ENCODE assay signal across 17 cellular contexts in the genomic region with DNA sequence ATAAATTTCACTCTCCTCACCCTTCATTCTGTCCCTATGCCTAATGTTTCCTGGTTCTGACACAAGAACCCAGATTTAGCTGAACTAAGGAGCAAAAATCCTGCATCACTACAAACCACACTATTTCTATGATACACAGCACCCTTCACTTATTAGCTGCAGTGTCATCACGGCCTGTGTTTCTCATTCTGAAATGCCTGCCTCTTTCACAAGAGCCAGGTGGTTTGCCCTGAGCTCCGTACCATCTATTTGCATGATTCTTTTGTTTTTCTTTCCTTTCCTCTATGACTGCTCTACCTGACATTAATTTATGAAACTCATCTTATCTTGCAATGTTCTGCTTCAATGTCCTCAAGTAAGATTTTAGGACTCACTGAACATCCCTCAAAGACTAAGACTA.
DNase-seq lines count a peak whose midpoint lies in the region; ATAC-seq and TF ChIP-seq lines count a peak whose summit lies in the region.
"Had no signal": no experiment of that assay in that cellular context is flagged by ENCODE, and none has a peak within 500 bp of the region (broad histone marks: within the 10 kb centered on the region; RNA-seq: fewer than 3 reads in every experiment).

No MANE protein-coding gene starts in this region.

- H3K4me3 Mint-ChIP-seq in neural progenitor cell, result no peak overlapping the region
- H3K4me3 Mint-ChIP-seq: CD8-positive, alpha-beta memory T cell; HFFc6 had no signal

- H2AFZ ChIP-seq in OCI-LY1 (ENCODE audit: low read length) (no peak overlapping the region), neural progenitor cell (replicated peaks) (peak overlapping the region; percentile 43)

- H3K4me2 ChIP-seq in OCI-LY1 (ENCODE audit: low read length) (peak overlapping the region; percentile 57), neural progenitor cell (no peak overlapping the region)
- H3K4me2 ChIP-seq: A549, BLaER1 had no signal

- H3K9me2 ChIP-seq in OCI-LY1 (ENCODE audit: low read depth, low read length), result no peaks in the 10 kb centered on the region

- H3K27me3 ChIP-seq in OCI-LY1 (ENCODE audit: insufficient read depth, low read length), result no peaks in the 10 kb centered on the region
- no peaks in the 10 kb centered on the region for H3K27me3 ChIP-seq in neural progenitor cell
- no peaks in the 10 kb centered on the region for H3K27me3 ChIP-seq in A673 (replicated peaks; ENCODE audit: insufficient read depth, low read depth, low read length, poor library complexity)
- H3K27me3 ChIP-seq: BLaER1 had no signal

- peak overlapping the region; percentile 29 for H3K4me3 ChIP-seq in OCI-LY1 (ENCODE audit: low read depth, low read length, poor library complexity, severe bottlenecking)
- no peak overlapping the region for H3K4me3 ChIP-seq in neural progenitor cell
- no peak overlapping the region for H3K4me3 ChIP-seq in A673 (ENCODE audit: low read depth, low read length, poor library complexity, severe bottlenecking)
- H3K4me3 ChIP-seq: A549, BLaER1 had no signal

- no TSS peak for BruUV-seq in A673 (replicated peaks; lab: Mats Ljungman, UMichigan)

- TF ChIP-seq CTCF in OCI-LY1 (IDR thresholded peaks at IDR 0.05; ENCODE audit: low read length) (no peak), neural progenitor cell (IDR thresholded peaks at IDR 0.05) (no peak), A673 (conservative IDR thresholded peaks at IDR 0.05; ENCODE audit: low read depth, low read length) (no peak)

- H3F3A ChIP-seq in OCI-LY1 (ENCODE audit: insufficient read depth, low read length) (no peaks in the 10 kb centered on the region), neural progenitor cell (ENCODE audit: low read depth) (peaks cover 13% of the 10 kb centered on the region)

- H3K27ac ChIP-seq in OCI-LY1 (ENCODE audit: low read depth, low read length, poor library complexity, severe bottlenecking), result peak overlapping the region; percentile 99
- H3K27ac ChIP-seq in neural progenitor cell, result no peak overlapping the region
- H3K27ac ChIP-seq in A673 (ENCODE audit: low read depth, low read length, poor library complexity, severe bottlenecking), result no peak overlapping the region
- H3K27ac ChIP-seq: A549, BLaER1 had no signal

- peaks cover 3% of the 10 kb centered on the region for H3K27me3 Mint-ChIP-seq in neural progenitor cell (ENCODE audit: insufficient read depth, low read depth)
- H3K27me3 Mint-ChIP-seq: CD8-positive, alpha-beta memory T cell; IgD-negative memory B cell had no signal

- no peaks in the 10 kb centered on the region for H3K9me3 Mint-ChIP-seq in neural progenitor cell

- CTCF ChIA-PET in A673 (lab: Charles Lee), result no interaction called here

- POLR2A ChIA-PET in A673 (lab: Charles Lee; ENCODE audit: low non-redundant PET), result no interaction called here

- H3K4me1 ChIP-seq in OCI-LY1 (ENCODE audit: insufficient read depth, low read length, severe bottlenecking) (peaks cover 77% of the 10 kb centered on the region), neural progenitor cell (peaks cover 39% of the 10 kb centered on the region), A673 (ENCODE audit: insufficient read depth, low read length, poor library complexity, severe bottlenecking) (no peaks in the 10 kb centered on the region)
- H3K4me1 ChIP-seq: A549, BLaER1, Caco-2 had no signal

- peaks cover 28% of the 10 kb centered on the region for H3K4me1 Mint-ChIP-seq in neural progenitor cell
- H3K4me1 Mint-ChIP-seq: CD8-positive, alpha-beta memory T cell had no signal

- no peak for DNase-seq in neural progenitor cell (ENCODE audit: low spot score)
- DNase-seq in stimulated activated CD4-positive, alpha-beta T cell treated with anti-CD3 and anti-CD28 coated beads, Interleukin-4, amount 100 ng/mL, for 1 hour, result no peak
- no peak for DNase-seq in A673 (ENCODE audit: low spot score)
- DNase-seq: Caco-2; CD8-positive, alpha-beta memory T cell; DMS53; HCEC 1CT; HFFc6; KG1 had no signal

- H3K36me3 ChIP-seq in OCI-LY1 (ENCODE audit: insufficient read depth, low read length) (no peaks in the 10 kb centered on the region), neural progenitor cell (no peaks in the 10 kb centered on the region), A673 (ENCODE audit: insufficient read depth, low read length, poor library complexity, severe bottlenecking) (no peaks in the 10 kb centered on the region)
- H3K36me3 ChIP-seq: BLaER1 had no signal

- H3K79me2 ChIP-seq in OCI-LY1 (ENCODE audit: insufficient read depth, low read length) (no peaks in the 10 kb centered on the region), neural progenitor cell (ENCODE audit: low read depth) (no peaks in the 10 kb centered on the region)

- ATAC-seq in GM18868 (IDR thresholded peaks at IDR 0.05; ENCODE audit: unreplicated experiment), result peak; percentile 41
- peak; percentile 51 for ATAC-seq in HG03066 (IDR thresholded peaks at IDR 0.05; ENCODE audit: low read depth, unreplicated experiment)
- ATAC-seq in GM18519 (IDR thresholded peaks at IDR 0.05; ENCODE audit: low FRiP score, unreplicated experiment), result no peak
- ATAC-seq in GM18517 (IDR thresholded peaks at IDR 0.05; ENCODE audit: unreplicated experiment), result no peak
- ATAC-seq: A549 had no signal

- H3K9me3 ChIP-seq in OCI-LY1 (ENCODE audit: low read length) (no peaks in the 10 kb centered on the region), neural progenitor cell (ENCODE audit: low read depth) (no peaks in the 10 kb centered on the region), A673 (ENCODE audit: low read depth, low read length, poor library complexity, severe bottlenecking) (no peaks in the 10 kb centered on the region)
- H3K9me3 ChIP-seq: A549, BLaER1, Caco-2 had no signal

- H4K20me1 ChIP-seq in OCI-LY1 (ENCODE audit: insufficient read depth, low read length), result no peaks in the 10 kb centered on the region
- no peaks in the 10 kb centered on the region for H4K20me1 ChIP-seq in neural progenitor cell (ENCODE audit: low read depth)
- H4K20me1 ChIP-seq: BLaER1 had no signal

- intact Hi-C loops in A673 (cut with micrococcal nuclease; ENCODE audit: unreplicated experiment), result no loop called here

- no peaks in the 10 kb centered on the region for H3K36me3 Mint-ChIP-seq in neural progenitor cell
- H3K36me3 Mint-ChIP-seq: CD8-positive, alpha-beta memory T cell had no signal

- no peak overlapping the region for H3K27ac Mint-ChIP-seq in neural progenitor cell
- H3K27ac Mint-ChIP-seq: CD8-positive, alpha-beta memory T cell; HFFc6 had no signal

- H3K9ac ChIP-seq in OCI-LY1 (ENCODE audit: low read length) (peak overlapping the region; percentile 67), neural progenitor cell (no peak overlapping the region)
- H3K9ac ChIP-seq: BLaER1 had no signal

Comparison
In these comparisons a context has a peak if more than half of its experiments do, and no peak if none do; other contexts are left out.
1. ATAC-seq: peak in GM18868 (single experiment) and HG03066 (single experiment); none in GM18519 (single experiment) and GM18517 (single experiment).